In the genomic region with DNA sequence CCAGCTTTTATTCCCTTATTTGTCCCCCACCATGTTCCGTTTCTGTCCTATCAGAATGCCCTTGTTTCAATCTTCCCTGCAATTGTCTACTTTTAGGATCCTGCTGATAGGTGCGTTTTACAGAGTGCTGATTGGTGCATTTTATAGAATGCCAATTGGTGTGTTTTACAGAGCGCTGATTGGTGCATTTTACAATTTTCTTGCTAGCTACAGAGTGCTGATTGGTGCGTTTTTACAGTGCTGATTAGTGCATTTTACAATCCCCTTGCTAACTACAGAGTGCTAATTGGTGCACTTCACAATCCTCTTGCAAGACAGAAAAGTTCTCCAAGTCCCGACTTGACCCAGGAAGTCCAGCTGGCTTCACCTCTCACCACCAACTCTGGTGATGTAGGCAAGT, we compare ENCODE assay signal across 30 cellular contexts.
"Had no signal": no experiment of that assay in that cellular context is flagged by ENCODE, and none has a peak within 500 bp of the region (broad histone marks: within the 10 kb centered on the region; RNA-seq: fewer than 3 reads in every experiment).

No MANE protein-coding gene starts in this region.

- H3K36me3 ChIP-seq: neutrophil, pancreas, prostate gland, spleen, suprapubic skin, tibial artery, transverse colon, upper lobe of right lung, uterus had no signal

- DNase-seq: naive thymus-derived CD8-positive, alpha-beta T cell; nephron progenitor cell; nucleus accumbens; pancreas; right cardiac atrium; spleen; stimulated activated CD4-positive, alpha-beta T cell treated with anti-CD3 and anti-CD28 coated beads, Interleukin-12 subunit alpha, Interleukin-12 subunit beta, amount 100 ng/mL, for 4 hours; stimulated activated CD4-positive, alpha-beta T cell treated with anti-CD3 and anti-CD28 coated beads, Interleukin-1b, Interleukin-23, amount 100 ng/mL, for 48 hours; stimulated activated CD4-positive, alpha-beta T cell treated with anti-CD3 and anti-CD28 coated beads, Interleukin-4, amount 100 ng/mL, for 1 hour; stimulated activated CD4-positive, alpha-beta T cell treated with anti-CD3 and anti-CD28 coated beads, Interleukin-4, amount 100 ng/mL, for 4 hours; stimulated activated CD8-positive, alpha-beta memory T cell treated with anti-CD3 and anti-CD28 coated beads, Interleukin-4, amount 100 ng/mL, for 48 hours; stimulated activated naive CD4-positive, alpha-beta T cell; stimulated activated naive CD8-positive, alpha-beta T cell treated with anti-CD3 and anti-CD28 coated beads, Interleukin-15, amount 100 ng/mL, for 72 hours; stimulated activated naive CD8-positive, alpha-beta T cell treated with anti-CD3 and anti-CD28 coated beads, Interleukin-15, Interleukin-2, amounts not matched to agents 100 U/mL and 50 U/mL, for 24 hours; substantia nigra; testis; tibial artery; transverse colon; upper lobe of right lung; uterus had no signal

- H3K4me3 ChIP-seq: pancreas, prostate gland, skin epidermis, smooth muscle cell, spleen, suprapubic skin, testis, tibial artery, transverse colon, upper lobe of right lung, uterus had no signal

- H3K9me3 ChIP-seq: neutrophil, pancreas, prostate gland, spleen, suprapubic skin, testis, tibial artery, transverse colon, upper lobe of right lung, uterus had no signal

- H3K27ac Mint-ChIP-seq: naive thymus-derived CD8-positive, alpha-beta T cell; nephron progenitor cell; stimulated activated memory B cell treated with anti-CD40 and anti-IgM and Interleukin-4, amounts not matched to agents 10 μg/mL and 1 μg/mL and 100 μg/mL, for 72 hours; stimulated activated naive CD8-positive, alpha-beta T cell treated with anti-CD3 and anti-CD28 coated beads, Interleukin-15, amount 100 ng/mL, for 72 hours; type B pancreatic cell had no signal

- H3K27ac ChIP-seq: neutrophil, pancreas, prostate gland, skin epidermis, spleen, suprapubic skin, testis, tibial artery, transverse colon, upper lobe of right lung had no signal

- H3K27me3 ChIP-seq: neutrophil, pancreas, suprapubic skin, testis, tibial artery, transverse colon, upper lobe of right lung, uterus had no signal

- H3K4me2 ChIP-seq: smooth muscle cell had no signal

- ATAC-seq: naive thymus-derived CD8-positive, alpha-beta T cell; natural killer cell treated with Interleukin-12 subunit alpha and Interleukin-12 subunit beta and Interleukin-15 and Interleukin-18, amount 100 ng/mL, for 72 hours; pancreas; right cardiac atrium; sciatic nerve; stimulated activated memory B cell treated with anti-CD40 and anti-IgM and Interleukin-4, amounts not matched to agents 10 μg/mL and 1 μg/mL and 100 μg/mL, for 72 hours; stimulated activated naive CD8-positive, alpha-beta T cell treated with anti-CD3 and anti-CD28 coated beads, Interleukin-15, amount 100 ng/mL, for 72 hours; stimulated activated naive CD8-positive, alpha-beta T cell treated with anti-CD3 and anti-CD28 coated beads, Interleukin-15, Interleukin-2, amounts not matched to agents 100 U/mL and 50 U/mL, for 24 hours; upper lobe of right lung had no signal

- H3K4me1 ChIP-seq: pancreas, prostate gland, upper lobe of right lung had no signal

- H3K4me3 Mint-ChIP-seq: naive thymus-derived CD8-positive, alpha-beta T cell; natural killer cell treated with Interleukin-12 subunit alpha and Interleukin-12 subunit beta and Interleukin-15 and Interleukin-18, amount 100 ng/mL, for 72 hours; nephron progenitor cell; neural crest cell; stimulated activated memory B cell treated with anti-CD40 and anti-IgM and Interleukin-4, amounts not matched to agents 10 μg/mL and 1 μg/mL and 100 μg/mL, for 72 hours; stimulated activated naive CD8-positive, alpha-beta T cell treated with anti-CD3 and anti-CD28 coated beads, Interleukin-15, amount 100 ng/mL, for 72 hours; type B pancreatic cell had no signal

- H3K9me3 Mint-ChIP-seq: stimulated activated naive CD8-positive, alpha-beta T cell treated with anti-CD3 and anti-CD28 coated beads, Interleukin-15, amount 100 ng/mL, for 72 hours; type B pancreatic cell had no signal

- H3K36me3 Mint-ChIP-seq: naive thymus-derived CD8-positive, alpha-beta T cell; natural killer cell treated with Interleukin-12 subunit alpha and Interleukin-12 subunit beta and Interleukin-15 and Interleukin-18, amount 100 ng/mL, for 72 hours; stimulated activated memory B cell treated with anti-CD40 and anti-IgM and Interleukin-4, amounts not matched to agents 10 μg/mL and 1 μg/mL and 100 μg/mL, for 72 hours; type B pancreatic cell had no signal

- FAIRE-seq: pancreas had no signal
